ENCODE assay signal across 8 cellular contexts in the genomic region with DNA sequence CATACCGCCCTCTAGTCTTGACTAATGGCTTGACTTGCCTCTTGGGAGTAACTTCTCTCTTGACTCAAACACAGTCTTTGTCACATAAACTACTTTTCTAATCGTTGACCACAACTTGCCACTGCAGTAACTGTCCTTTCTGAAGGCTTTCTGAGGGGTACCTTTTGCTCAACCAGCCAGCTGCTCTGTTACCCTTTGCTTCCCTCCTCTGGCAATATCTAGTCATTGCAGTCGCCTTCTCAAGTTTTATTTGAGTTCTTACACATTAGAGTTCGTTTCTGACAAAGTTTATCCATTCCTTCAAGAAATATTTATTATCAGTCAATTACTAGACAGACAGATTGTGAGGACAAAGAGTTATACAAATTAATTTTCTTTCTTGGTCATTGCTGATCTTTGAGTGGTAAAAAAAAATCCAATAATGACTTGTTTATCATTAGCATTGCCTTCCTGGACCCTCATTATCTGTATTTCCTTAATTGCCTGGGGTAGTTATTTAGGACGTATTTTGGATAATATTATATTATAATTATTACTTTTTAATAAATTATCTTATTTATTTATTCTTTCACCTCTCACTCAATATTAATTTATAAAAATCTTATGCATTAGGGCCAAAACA.
DNase-seq lines count a peak whose midpoint lies in the region; ATAC-seq and TF ChIP-seq lines count a peak whose summit lies in the region.

No MANE protein-coding gene starts in this region.

- no peaks in the 10 kb centered on the region for H3K36me3 Mint-ChIP-seq in activated CD4-positive, alpha-beta T cell treated with anti-CD3 and anti-CD28 coated beads for 36 hours (ENCODE audit: low read depth)
- no peaks in the 10 kb centered on the region for H3K36me3 Mint-ChIP-seq in activated CD4-positive, alpha-beta T cell treated with anti-CD3 and anti-CD28 coated beads, Interleukin-2, amount 10 ng/mL, durations not matched to agents 24 days and 14 days (ENCODE audit: low read depth)
- no peaks in the 10 kb centered on the region for H3K36me3 Mint-ChIP-seq in chondrocyte (ENCODE audit: low read depth)
- no peaks in the 10 kb centered on the region for H3K36me3 Mint-ChIP-seq in mesothelial cell of epicardium

- no peaks in the 10 kb centered on the region for H3K4me1 Mint-ChIP-seq in activated CD4-positive, alpha-beta T cell treated with anti-CD3 and anti-CD28 coated beads for 36 hours
- H3K4me1 Mint-ChIP-seq in activated CD4-positive, alpha-beta T cell treated with anti-CD3 and anti-CD28 coated beads, Interleukin-2, amount 10 ng/mL, durations not matched to agents 24 days and 14 days: no peaks in the 10 kb centered on the region
- H3K4me1 Mint-ChIP-seq in chondrocyte (ENCODE audit: low read depth) (no peaks in the 10 kb centered on the region), mesothelial cell of epicardium (peaks cover 2% of the 10 kb centered on the region)

- POLR2A ChIA-PET in activated CD4-positive, alpha-beta T cell treated with anti-CD3 and anti-CD28 coated beads for 36 hours (lab: Charles Lee): no interaction called here

- intact Hi-C loops in activated CD4-positive, alpha-beta T cell treated with anti-CD3 and anti-CD28 coated beads for 36 hours (cut with DNase I, micrococcal nuclease): loop anchor here in 1 of 2 experiments (5.0 kb wide), 1 partner anchor 1550 kb away; no protein-coding TSS in a partner anchor
- intact Hi-C loops in activated CD4-positive, alpha-beta T cell treated with anti-CD3 and anti-CD28 coated beads, Interleukin-2, amount 10 ng/mL, durations not matched to agents 24 days and 14 days (cut with micrococcal nuclease): no loop called here

- no peak for ATAC-seq in activated CD4-positive, alpha-beta T cell treated with anti-CD3 and anti-CD28 coated beads for 36 hours
- ATAC-seq in HG03175 (IDR thresholded peaks at IDR 0.05; ENCODE audit: unreplicated experiment) (peak; percentile 64), HG02981 (IDR thresholded peaks at IDR 0.05; ENCODE audit: unreplicated experiment) (no peak), HG03571 (IDR thresholded peaks at IDR 0.05; ENCODE audit: unreplicated experiment) (no peak)

- H3K9me3 Mint-ChIP-seq in activated CD4-positive, alpha-beta T cell treated with anti-CD3 and anti-CD28 coated beads for 36 hours (ENCODE audit: low read depth): peaks cover 2% of the 10 kb centered on the region
- H3K9me3 Mint-ChIP-seq in activated CD4-positive, alpha-beta T cell treated with anti-CD3 and anti-CD28 coated beads, Interleukin-2, amount 10 ng/mL, durations not matched to agents 24 days and 14 days: no peaks in the 10 kb centered on the region
- H3K9me3 Mint-ChIP-seq in chondrocyte (ENCODE audit: low read depth) (no peaks in the 10 kb centered on the region), mesothelial cell of epicardium (peaks cover 3% of the 10 kb centered on the region)

- H3K27ac Mint-ChIP-seq in activated CD4-positive, alpha-beta T cell treated with anti-CD3 and anti-CD28 coated beads for 36 hours: no peak overlapping the region
- no peak overlapping the region for H3K27ac Mint-ChIP-seq in activated CD4-positive, alpha-beta T cell treated with anti-CD3 and anti-CD28 coated beads, Interleukin-2, amount 10 ng/mL, durations not matched to agents 24 days and 14 days
- no peak overlapping the region for H3K27ac Mint-ChIP-seq in chondrocyte (ENCODE audit: unreplicated experiment)
- H3K27ac Mint-ChIP-seq in mesothelial cell of epicardium: no peak overlapping the region

- peak; percentile 15 for DNase-seq in activated CD4-positive, alpha-beta T cell treated with anti-CD3 and anti-CD28 coated beads for 36 hours
- no peak for DNase-seq in activated CD4-positive, alpha-beta T cell treated with anti-CD3 and anti-CD28 coated beads, Interleukin-2, amount 10 ng/mL, durations not matched to agents 24 days and 14 days
- peak; percentile 46 for DNase-seq in NCI-H69 (lab: John Stamatoyannopoulos, UW)
- DNase-seq in chondrocyte (ENCODE audit: low spot score): no peak
- peak in 1 of 2 experiments; percentile 41 for DNase-seq in mesothelial cell of epicardium (ENCODE audit: low spot score in 2 of 2, unreplicated experiment in 2 of 2)

- CTCF ChIA-PET in activated CD4-positive, alpha-beta T cell treated with anti-CD3 and anti-CD28 coated beads for 36 hours (lab: Charles Lee): interaction anchor here (0.8 kb wide), 1 partner anchor 30 kb away, joined by 3 read pairs; no protein-coding TSS in a partner anchor

- no peaks in the 10 kb centered on the region for H3K27me3 Mint-ChIP-seq in activated CD4-positive, alpha-beta T cell treated with anti-CD3 and anti-CD28 coated beads for 36 hours
- no peaks in the 10 kb centered on the region for H3K27me3 Mint-ChIP-seq in activated CD4-positive, alpha-beta T cell treated with anti-CD3 and anti-CD28 coated beads, Interleukin-2, amount 10 ng/mL, durations not matched to agents 24 days and 14 days
- peaks cover 10% of the 10 kb centered on the region for H3K27me3 Mint-ChIP-seq in chondrocyte (ENCODE audit: low read depth)
- H3K27me3 Mint-ChIP-seq in mesothelial cell of epicardium (ENCODE audit: low read depth): no peaks in the 10 kb centered on the region

- H3K4me3 Mint-ChIP-seq in activated CD4-positive, alpha-beta T cell treated with anti-CD3 and anti-CD28 coated beads for 36 hours: no peak overlapping the region
- H3K4me3 Mint-ChIP-seq in activated CD4-positive, alpha-beta T cell treated with anti-CD3 and anti-CD28 coated beads, Interleukin-2, amount 10 ng/mL, durations not matched to agents 24 days and 14 days: no peak overlapping the region
- H3K4me3 Mint-ChIP-seq in chondrocyte (ENCODE audit: unreplicated experiment): no peak overlapping the region
- no peak overlapping the region for H3K4me3 Mint-ChIP-seq in mesothelial cell of epicardium

- TF ChIP-seq CTCF in chondrocyte (IDR thresholded peaks at IDR 0.05) (peak; percentile 89), mesothelial cell of epicardium (IDR thresholded peaks at IDR 0.05; ENCODE audit: unreplicated experiment) (peak; percentile 77)

Comparison
In these comparisons a context has a peak if more than half of its experiments do, and no peak if none do; other contexts are left out.
1. DNase-seq: peak in activated CD4-positive, alpha-beta T cell treated with anti-CD3 and anti-CD28 coated beads for 36 hours (single experiment) and NCI-H69 (single experiment); none in activated CD4-positive, alpha-beta T cell treated with anti-CD3 and anti-CD28 coated beads, Interleukin-2, amount 10 ng/mL, durations not matched to agents 24 days and 14 days (single experiment) and chondrocyte (single experiment).